In the genomic region with DNA sequence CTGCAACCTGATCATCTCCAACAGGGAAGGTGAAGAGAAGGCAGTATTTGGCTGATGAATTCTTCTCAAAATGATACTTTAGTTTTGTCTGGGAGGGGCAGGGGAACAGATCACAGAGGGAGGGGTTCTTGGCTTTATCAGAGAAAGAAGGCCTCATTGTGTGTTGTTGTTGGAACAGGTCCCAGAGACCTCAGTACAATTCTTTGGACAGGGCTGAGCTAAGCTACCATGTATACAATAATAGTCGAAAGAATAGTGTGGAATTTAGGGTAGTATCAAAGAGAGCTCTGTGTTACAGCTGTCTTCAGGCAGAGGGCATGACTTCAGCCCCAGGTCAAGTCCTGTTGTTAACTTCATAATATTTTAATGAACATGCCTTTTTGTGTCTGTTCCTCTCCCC, we compare ENCODE assay signal across 28 cellular contexts. TPM values are rescaled to one million over a fixed set of nuclear protein-coding genes. Genes with fewer than 3 reads are reported as not detected.
A peak's percentile ranks its signal among the peaks of the same experiment; 100 is the strongest.
DNase-seq lines count a peak whose midpoint lies in the region; ATAC-seq, FAIRE-seq and TF ChIP-seq lines count a peak whose summit lies in the region.
"Had no signal": no experiment of that assay in that cellular context is flagged by ENCODE, and none has a peak within 500 bp of the region (broad histone marks: within the 10 kb centered on the region; RNA-seq: fewer than 3 reads in every experiment).

No MANE protein-coding gene starts in this region.

- no peak for FAIRE-seq in astrocyte (lab: Jason Lieb, UNC)
- FAIRE-seq: bronchial epithelial cell had no signal

- H3K36me3 Mint-ChIP-seq in activated T-cell treated with anti-CD3 and anti-CD28 coated beads, Interleukin-2, amount 50 U/mL, for 72 hours (ENCODE audit: insufficient read depth in 2 of 2) = no peaks in the 10 kb centered on the region
- H3K36me3 Mint-ChIP-seq in activated T-cell treated with anti-CD3 and anti-CD28 coated beads, Interleukin-2, amount 50 U/mL, for 4 hours (ENCODE audit: insufficient read depth) = peaks cover 8% of the 10 kb centered on the region
- H3K36me3 Mint-ChIP-seq in astrocyte (ENCODE audit: low read depth, unreplicated experiment) = no peaks in the 10 kb centered on the region

- H3K27me3 ChIP-seq in astrocyte (ENCODE audit: insufficient read depth, low read length) (no peaks in the 10 kb centered on the region), left ventricle myocardium inferior (ENCODE audit: low read depth) (no peaks in the 10 kb centered on the region), neutrophil (no peaks in the 10 kb centered on the region), colonic mucosa (no peaks in the 10 kb centered on the region)
- H3K27me3 ChIP-seq: dorsolateral prefrontal cortex had no signal

- H3K36me3 ChIP-seq in astrocyte (ENCODE audit: insufficient read depth, low read length) (no peaks in the 10 kb centered on the region), left ventricle myocardium inferior (no peaks in the 10 kb centered on the region), neutrophil (peaks cover 11% of the 10 kb centered on the region), colonic mucosa (no peaks in the 10 kb centered on the region)
- H3K36me3 ChIP-seq: WERI-Rb-1 had no signal

- H3K9me3 ChIP-seq in astrocyte (ENCODE audit: insufficient read depth, low read depth, low read length) (no peaks in the 10 kb centered on the region), left ventricle myocardium inferior (replicated peaks) (no peaks in the 10 kb centered on the region), neutrophil (no peaks in the 10 kb centered on the region), colonic mucosa (no peaks in the 10 kb centered on the region)
- H3K9me3 ChIP-seq: mucosa of descending colon had no signal

- ATAC-seq in activated T-cell treated with anti-CD3 and anti-CD28 coated beads, Interleukin-2, amount 50 U/mL, for 72 hours (replicated peaks in 1 of 2) = no peak
- no peak for ATAC-seq in activated T-cell treated with anti-CD3 and anti-CD28 coated beads, Interleukin-2, amount 50 U/mL, for 4 hours
- ATAC-seq: GM23338, left colon, mucosa of descending colon had no signal

- no peak overlapping the region for H3K27ac ChIP-seq in astrocyte (ENCODE audit: low read depth, low read length)
- H3K27ac ChIP-seq in left ventricle myocardium inferior (replicated peaks) = peak overlapping the region; percentile 83
- H3K27ac ChIP-seq in neutrophil = peak overlapping the region; percentile 93
- H3K27ac ChIP-seq in colonic mucosa = no peak overlapping the region
- H3K27ac ChIP-seq: 22Rv1, KMS-11, WERI-Rb-1 had no signal

- H4K20me1 ChIP-seq in astrocyte (ENCODE audit: insufficient read depth, low read length) = no peaks in the 10 kb centered on the region

- H3K27me3 Mint-ChIP-seq in activated T-cell treated with anti-CD3 and anti-CD28 coated beads, Interleukin-2, amount 50 U/mL, for 72 hours (ENCODE audit: low read depth) = no peaks in the 10 kb centered on the region
- no peaks in the 10 kb centered on the region for H3K27me3 Mint-ChIP-seq in activated T-cell treated with anti-CD3 and anti-CD28 coated beads, Interleukin-2, amount 50 U/mL, for 4 hours (ENCODE audit: low read depth)
- H3K27me3 Mint-ChIP-seq in astrocyte (ENCODE audit: low read depth, unreplicated experiment) = no peaks in the 10 kb centered on the region
- H3K27me3 Mint-ChIP-seq: activated CD4-positive, alpha-beta T cell treated with anti-CD3 and anti-CD28 coated beads, Interleukin-2, amount 10 ng/mL, durations not matched to agents 24 days and 14 days had no signal

- in situ Hi-C loops in GM13976 (cut with MboI; ENCODE audit: low sequenced_read_pairs, unreplicated experiment) = no loop called here

- DNase-seq in activated T-cell treated with anti-CD3 and anti-CD28 coated beads, Interleukin-2, amount 50 U/mL, for 72 hours = no peak
- no peak for DNase-seq in activated T-cell treated with anti-CD3 and anti-CD28 coated beads, Interleukin-2, amount 50 U/mL, for 4 hours
- DNase-seq in astrocyte (ENCODE audit: low read depth) = peak; percentile 22
- no peak for DNase-seq in left ventricle myocardium inferior
- DNase-seq in colonic mucosa = no peak
- no peak for DNase-seq in GM13976 (ENCODE audit: low spot score)
- no peak for DNase-seq in DMS 273 (lab: John Stamatoyannopoulos, UW; ENCODE audit: unreplicated experiment)
- DNase-seq: activated CD4-positive, alpha-beta T cell treated with anti-CD3 and anti-CD28 coated beads, Interleukin-2, amount 10 ng/mL, durations not matched to agents 24 days and 14 days; activated naive CD4-positive, alpha-beta T cell treated with Interleukin-2 at 50 U/mL for 16 hours; activated T-cell treated with anti-CD3 and anti-CD28 coated beads, Interleukin-2, amount 50 U/mL, for 48 hours; amniotic stem cell; DMS79 treated with DMSO at 0.1 percent for 48 hours; dorsolateral prefrontal cortex; head of caudate nucleus; left colon; mucosa of descending colon; NCI-H2171; NCI-H526; RPMI8226; trophoblast cell; WERI-Rb-1 had no signal

- peak overlapping the region; percentile 57 for H3K27ac Mint-ChIP-seq in activated T-cell treated with anti-CD3 and anti-CD28 coated beads, Interleukin-2, amount 50 U/mL, for 72 hours
- no peak overlapping the region for H3K27ac Mint-ChIP-seq in astrocyte (ENCODE audit: unreplicated experiment)
- H3K27ac Mint-ChIP-seq: activated CD4-positive, alpha-beta T cell treated with anti-CD3 and anti-CD28 coated beads, Interleukin-2, amount 10 ng/mL, durations not matched to agents 24 days and 14 days; GM23338; T-helper 2 cell treated with Interferon-gamma antibody and Interleukin-4, amounts not matched to agents 5 μg/mL and 100 μg/mL, for 36 hours had no signal

- no peak for TF ChIP-seq CTCF in astrocyte (IDR thresholded peaks at IDR 0.05; ENCODE audit: insufficient read depth, low read depth, low read length)
- TF ChIP-seq CTCF in left ventricle myocardium inferior (IDR thresholded peaks at IDR 0.05; ENCODE audit: borderline replicate concordance) = no peak
- no peak for TF ChIP-seq CTCF in neutrophil (IDR thresholded peaks at IDR 0.05)
- TF ChIP-seq CTCF in colonic mucosa (IDR thresholded peaks at IDR 0.05) = no peak
- no peak for TF ChIP-seq CTCF in GM13976 (IDR thresholded peaks at IDR 0.05; ENCODE audit: borderline replicate concordance, control extremely low read depth, extremely low read depth, insufficient read depth, missing control alignments)

- no peak overlapping the region for H3K4me3 Mint-ChIP-seq in activated T-cell treated with anti-CD3 and anti-CD28 coated beads, Interleukin-2, amount 50 U/mL, for 72 hours
- H3K4me3 Mint-ChIP-seq in activated T-cell treated with anti-CD3 and anti-CD28 coated beads, Interleukin-2, amount 50 U/mL, for 4 hours = no peak overlapping the region
- H3K4me3 Mint-ChIP-seq in astrocyte (ENCODE audit: unreplicated experiment) = no peak overlapping the region
- H3K4me3 Mint-ChIP-seq: activated CD4-positive, alpha-beta T cell treated with anti-CD3 and anti-CD28 coated beads, Interleukin-2, amount 10 ng/mL, durations not matched to agents 24 days and 14 days; GM23338; neural crest cell; T-helper 2 cell treated with Interferon-gamma antibody and Interleukin-4, amounts not matched to agents 5 μg/mL and 100 μg/mL, for 36 hours had no signal

- H3K4me1 ChIP-seq in astrocyte (ENCODE audit: insufficient read depth, low read length) (no peaks in the 10 kb centered on the region), left ventricle myocardium inferior (peaks cover 93% of the 10 kb centered on the region), neutrophil (ENCODE audit: control insufficient read depth in 1 of 2, insufficient read depth in 1 of 2, low read depth in 1 of 2, low read length in 1 of 2) (peaks cover 100% of the 10 kb centered on the region in 2 experiments), colonic mucosa (no peaks in the 10 kb centered on the region)

- no peaks in the 10 kb centered on the region for H3K9me3 Mint-ChIP-seq in activated T-cell treated with anti-CD3 and anti-CD28 coated beads, Interleukin-2, amount 50 U/mL, for 72 hours
- no peaks in the 10 kb centered on the region for H3K9me3 Mint-ChIP-seq in activated T-cell treated with anti-CD3 and anti-CD28 coated beads, Interleukin-2, amount 50 U/mL, for 4 hours
- H3K9me3 Mint-ChIP-seq in astrocyte (ENCODE audit: unreplicated experiment) = no peaks in the 10 kb centered on the region
- H3K9me3 Mint-ChIP-seq: activated CD4-positive, alpha-beta T cell treated with anti-CD3 and anti-CD28 coated beads, Interleukin-2, amount 10 ng/mL, durations not matched to agents 24 days and 14 days; GM23338; T-helper 2 cell treated with Interferon-gamma antibody and Interleukin-4, amounts not matched to agents 5 μg/mL and 100 μg/mL, for 36 hours had no signal

- no peak overlapping the region for H3K4me2 ChIP-seq in astrocyte (ENCODE audit: low read length)
- H3K4me2 ChIP-seq: GM23338, KMS-11 had no signal

- H3K4me3 ChIP-seq in astrocyte (ENCODE audit: insufficient read depth, low read depth, low read length) = no peak overlapping the region
- H3K4me3 ChIP-seq in left ventricle myocardium inferior = no peak overlapping the region
- H3K4me3 ChIP-seq in neutrophil (ENCODE audit: low read depth in 1 of 2, low read length in 1 of 2) = peak overlapping the region in 1 of 2 experiments; percentile 15
- no peak overlapping the region for H3K4me3 ChIP-seq in colonic mucosa
- H3K4me3 ChIP-seq: dorsolateral prefrontal cortex, GM23338, mucosa of descending colon had no signal

- peaks cover 33% of the 10 kb centered on the region for H3K4me1 Mint-ChIP-seq in activated T-cell treated with anti-CD3 and anti-CD28 coated beads, Interleukin-2, amount 50 U/mL, for 72 hours (ENCODE audit: low read depth)
- H3K4me1 Mint-ChIP-seq in activated T-cell treated with anti-CD3 and anti-CD28 coated beads, Interleukin-2, amount 50 U/mL, for 4 hours (ENCODE audit: low read depth) = peaks cover 13% of the 10 kb centered on the region
- peaks cover 7% of the 10 kb centered on the region for H3K4me1 Mint-ChIP-seq in astrocyte (ENCODE audit: low read depth, unreplicated experiment)

- H3K9ac ChIP-seq in astrocyte (ENCODE audit: low read length) (no peak overlapping the region), colonic mucosa (ENCODE audit: low read depth in 2 of 2, low read length in 2 of 2) (no peak overlapping the region)
- H3K9ac ChIP-seq: KMS-11 had no signal

- intact Hi-C loops in left ventricle myocardium inferior (cut with micrococcal nuclease) = loop anchor here (5.0 kb wide), 1 partner anchor 38 kb away; a partner anchor contains a TSS
- intact Hi-C loops in colonic mucosa (cut with DNase I) = no loop called here

- H2AFZ ChIP-seq in astrocyte (ENCODE audit: low read depth, low read length) = no peak overlapping the region
- H2AFZ ChIP-seq: GM23338 had no signal

- no peaks in the 10 kb centered on the region for H3K79me2 ChIP-seq in astrocyte (ENCODE audit: insufficient read depth, low read length)

RNA-seq across cellular contexts. Expression of a gene that starts 39.9 kb away (rescaled TPM):
- total RNA-seq in activated T-cell treated with anti-CD3 and anti-CD28 coated beads, Interleukin-2, amount 50 U/mL, for 72 hours = 10 to 100 TPM; 24.0 to 24.3 TPM
- total RNA-seq in activated T-cell treated with anti-CD3 and anti-CD28 coated beads, Interleukin-2, amount 50 U/mL, for 4 hours = 10 to 100 TPM in 1 of 3 donors, 1 to 10 TPM in 2; 9.1 to 11.7 (median 9.7) TPM
- total RNA-seq in astrocyte = 4.7 and 5.6 TPM in 2 replicates
- total RNA-seq in left ventricle myocardium inferior = 35.7 TPM
- total RNA-seq in colonic mucosa = 10 to 100 TPM; 59.1 to 74.0 TPM

Comparison
In these comparisons a context has a peak if more than half of its experiments do, and no peak if none do; other contexts are left out.
1. H3K27ac ChIP-seq: peak in left ventricle myocardium inferior (single experiment) and neutrophil (single experiment); none in astrocyte (single experiment) and colonic mucosa (single experiment).